1 cellular context compared by ENCODE assay signal in the genomic region with DNA sequence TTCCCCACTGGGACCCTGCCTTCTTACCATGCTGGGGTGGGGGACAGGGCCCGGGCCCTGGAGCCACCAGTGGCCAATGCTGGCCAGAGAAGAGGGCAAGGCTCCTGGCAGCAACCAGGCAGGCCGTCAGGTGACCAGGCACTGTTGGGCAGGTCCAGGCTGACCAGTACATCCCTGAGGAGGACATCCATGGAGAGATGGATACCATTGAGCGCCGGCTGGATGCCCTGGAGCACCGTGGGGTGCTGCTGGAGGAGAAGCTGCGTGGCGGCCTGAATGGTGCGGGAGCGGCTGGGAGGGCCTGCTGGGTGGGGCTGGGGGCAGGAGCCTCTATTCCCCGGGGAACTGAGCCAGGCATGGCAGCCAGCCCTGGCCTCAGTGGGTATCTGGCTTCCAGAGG.
TF ChIP-seq lines count a peak whose summit lies in the region.

No MANE protein-coding gene starts in this region.

TF ChIP-seq in SK-N-SH, 30 proteins besides CTCF, POLR2A, EP300 and RAD21 (continued from another document):
- no peak for TF ChIP-seq SIN3A (IDR thresholded peaks at IDR 0.05; ENCODE audit: borderline replicate concordance, low read depth, low read length)
- TF ChIP-seq ELF1 (IDR thresholded peaks at IDR 0.05), result no peak
- TF ChIP-seq EZH2phosphoT487 (IDR thresholded peaks at IDR 0.05; ENCODE audit: borderline replicate concordance, low read depth), result no peak
TF ChIP-seq in SK-N-SH: peak in this region for 0.
